In the genomic region with DNA sequence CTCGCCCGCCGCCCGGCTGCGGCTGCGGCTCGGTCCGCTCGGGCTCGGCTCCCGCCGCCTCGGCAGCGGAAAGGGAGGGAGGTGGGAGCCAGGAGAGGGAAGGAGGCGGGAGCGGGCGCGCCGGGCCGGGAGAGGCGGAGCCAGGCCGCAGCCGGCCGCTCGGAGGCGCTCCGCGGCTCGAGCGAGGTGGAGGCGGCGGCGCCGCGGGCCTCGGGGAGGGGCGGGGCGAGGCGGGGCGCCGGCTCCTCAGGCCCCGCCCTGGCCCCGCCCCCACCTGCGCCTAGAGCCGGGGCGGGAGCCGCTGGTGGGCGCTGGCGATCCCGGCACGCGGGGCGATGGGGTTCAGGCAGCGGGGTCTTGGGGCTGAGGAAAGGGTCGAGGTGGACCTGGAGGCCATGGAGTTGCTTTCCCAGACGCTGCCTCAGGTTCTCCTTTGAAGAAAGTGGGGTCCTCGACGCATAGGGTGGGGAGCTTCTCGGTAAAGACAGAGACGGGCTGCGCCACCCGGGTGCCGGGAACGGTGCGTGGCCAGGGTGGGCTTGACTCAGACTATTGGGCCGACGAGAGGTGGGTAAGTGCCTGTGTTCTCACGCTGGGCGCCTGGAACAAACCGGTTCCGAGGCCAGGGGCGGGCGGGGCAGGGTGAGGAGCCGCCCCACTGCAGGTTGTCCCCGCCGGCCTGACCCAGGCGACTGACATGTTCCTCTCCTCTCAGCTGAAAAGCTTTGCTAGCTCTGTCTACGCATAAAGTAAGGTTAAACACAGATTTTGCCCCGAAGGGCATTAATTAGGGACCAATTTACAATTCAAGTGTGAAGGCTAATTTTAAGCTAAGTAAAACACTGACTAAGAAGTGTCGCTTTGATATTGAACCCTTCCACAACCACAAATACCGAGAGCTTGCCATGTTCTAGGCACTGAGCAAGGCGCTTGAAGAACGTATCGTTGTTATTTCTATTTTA, we compare ENCODE assay signal across 1 cellular context.
TF ChIP-seq lines count a peak whose summit lies in the region.

A gene (minus strand): TSS at position 75 of the 962 bp plus-strand sequence. CDS start 218 bp downstream, outside the sequence.

TF ChIP-seq in HEK293, 187 proteins besides CTCF, POLR2A, EP300 and RAD21 (continued from another document and continues in another):
- TF ChIP-seq, protein P1, sequence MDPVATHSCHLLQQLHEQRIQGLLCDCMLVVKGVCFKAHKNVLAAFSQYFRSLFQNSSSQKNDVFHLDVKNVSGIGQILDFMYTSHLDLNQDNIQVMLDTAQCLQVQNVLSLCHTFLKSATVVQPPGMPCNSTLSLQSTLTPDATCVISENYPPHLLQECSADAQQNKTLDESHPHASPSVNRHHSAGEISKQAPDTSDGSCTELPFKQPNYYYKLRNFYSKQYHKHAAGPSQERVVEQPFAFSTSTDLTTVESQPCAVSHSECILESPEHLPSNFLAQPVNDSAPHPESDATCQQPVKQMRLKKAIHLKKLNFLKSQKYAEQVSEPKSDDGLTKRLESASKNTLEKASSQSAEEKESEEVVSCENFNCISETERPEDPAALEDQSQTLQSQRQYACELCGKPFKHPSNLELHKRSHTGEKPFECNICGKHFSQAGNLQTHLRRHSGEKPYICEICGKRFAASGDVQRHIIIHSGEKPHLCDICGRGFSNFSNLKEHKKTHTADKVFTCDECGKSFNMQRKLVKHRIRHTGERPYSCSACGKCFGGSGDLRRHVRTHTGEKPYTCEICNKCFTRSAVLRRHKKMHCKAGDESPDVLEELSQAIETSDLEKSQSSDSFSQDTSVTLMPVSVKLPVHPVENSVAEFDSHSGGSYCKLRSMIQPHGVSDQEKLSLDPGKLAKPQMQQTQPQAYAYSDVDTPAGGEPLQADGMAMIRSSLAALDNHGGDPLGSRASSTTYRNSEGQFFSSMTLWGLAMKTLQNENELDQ (tag by site-specific recombination; IDR thresholded peaks at IDR 0.05; ENCODE audit: low read depth) = no peak
- TF ChIP-seq ZNF558 (tag by site-specific recombination; IDR thresholded peaks at IDR 0.05) (no peak), ZNF707 (tag by site-specific recombination; IDR thresholded peaks at IDR 0.05) (no peak), ZNF571 (tag by site-specific recombination; IDR thresholded peaks at IDR 0.05) (no peak), KLF7 (tag by site-specific recombination; IDR thresholded peaks at IDR 0.05; ENCODE audit: borderline replicate concordance) (peak; percentile 48; the same call in 1 of the 2 replicates), HOXA7 (CRISPR knock-in tag; IDR thresholded peaks at IDR 0.05; ENCODE audit: borderline replicate concordance) (no peak), ZNF184 (tag by site-specific recombination; IDR thresholded peaks at IDR 0.05) (no peak), ZNF837 (tag by site-specific recombination; IDR thresholded peaks at IDR 0.05) (no peak), REPIN1 (tag by site-specific recombination; IDR thresholded peaks at IDR 0.05; ENCODE audit: low read depth) (no peak), ZNF785 (tag by site-specific recombination; IDR thresholded peaks at IDR 0.05) (no peak), ZFP3 (tag by site-specific recombination; IDR thresholded peaks at IDR 0.05; ENCODE audit: low read depth) (no peak), KLF10 (tag by site-specific recombination; IDR thresholded peaks at IDR 0.05) (no peak), ZNF501 (tag by site-specific recombination; IDR thresholded peaks at IDR 0.05) (0 out of 2 replicates have a peak, but pooled peaks have one; percentile 43), ZNF510 (tag by site-specific recombination; IDR thresholded peaks at IDR 0.05; ENCODE audit: insufficient replicate concordance) (no peak), ZSCAN23 (tag by site-specific recombination; IDR thresholded peaks at IDR 0.05) (no peak), ZBTB8A (tag by site-specific recombination; IDR thresholded peaks at IDR 0.05) (peak; percentile 81), ZNF311 (tag by site-specific recombination; IDR thresholded peaks at IDR 0.05; ENCODE audit: borderline replicate concordance) (no peak), ZNF792 (tag by site-specific recombination; IDR thresholded peaks at IDR 0.05) (no peak), ZBTB7A (tag by site-specific recombination; IDR thresholded peaks at IDR 0.05; ENCODE audit: low read depth) (no peak), ZNF221 (tag by site-specific recombination; IDR thresholded peaks at IDR 0.05; ENCODE audit: borderline replicate concordance) (no peak), KLF8 (tag by site-specific recombination; IDR thresholded peaks at IDR 0.05) (peak; percentile 75; the same call in 1 of the 2 replicates), ZNF223 (tag by site-specific recombination; IDR thresholded peaks at IDR 0.05) (peak; percentile 67; the same call in 1 of the 2 replicates), SP2 (tag by site-specific recombination; IDR thresholded peaks at IDR 0.05) (peak; percentile 69), ZNF391 (tag by site-specific recombination; IDR thresholded peaks at IDR 0.05; ENCODE audit: borderline replicate concordance, low read depth) (0 out of 2 replicates have a peak, but pooled peaks have one; percentile 33), ZNF624 (tag by site-specific recombination; IDR thresholded peaks at IDR 0.05) (no peak)
- TF ChIP-seq, protein P2, sequence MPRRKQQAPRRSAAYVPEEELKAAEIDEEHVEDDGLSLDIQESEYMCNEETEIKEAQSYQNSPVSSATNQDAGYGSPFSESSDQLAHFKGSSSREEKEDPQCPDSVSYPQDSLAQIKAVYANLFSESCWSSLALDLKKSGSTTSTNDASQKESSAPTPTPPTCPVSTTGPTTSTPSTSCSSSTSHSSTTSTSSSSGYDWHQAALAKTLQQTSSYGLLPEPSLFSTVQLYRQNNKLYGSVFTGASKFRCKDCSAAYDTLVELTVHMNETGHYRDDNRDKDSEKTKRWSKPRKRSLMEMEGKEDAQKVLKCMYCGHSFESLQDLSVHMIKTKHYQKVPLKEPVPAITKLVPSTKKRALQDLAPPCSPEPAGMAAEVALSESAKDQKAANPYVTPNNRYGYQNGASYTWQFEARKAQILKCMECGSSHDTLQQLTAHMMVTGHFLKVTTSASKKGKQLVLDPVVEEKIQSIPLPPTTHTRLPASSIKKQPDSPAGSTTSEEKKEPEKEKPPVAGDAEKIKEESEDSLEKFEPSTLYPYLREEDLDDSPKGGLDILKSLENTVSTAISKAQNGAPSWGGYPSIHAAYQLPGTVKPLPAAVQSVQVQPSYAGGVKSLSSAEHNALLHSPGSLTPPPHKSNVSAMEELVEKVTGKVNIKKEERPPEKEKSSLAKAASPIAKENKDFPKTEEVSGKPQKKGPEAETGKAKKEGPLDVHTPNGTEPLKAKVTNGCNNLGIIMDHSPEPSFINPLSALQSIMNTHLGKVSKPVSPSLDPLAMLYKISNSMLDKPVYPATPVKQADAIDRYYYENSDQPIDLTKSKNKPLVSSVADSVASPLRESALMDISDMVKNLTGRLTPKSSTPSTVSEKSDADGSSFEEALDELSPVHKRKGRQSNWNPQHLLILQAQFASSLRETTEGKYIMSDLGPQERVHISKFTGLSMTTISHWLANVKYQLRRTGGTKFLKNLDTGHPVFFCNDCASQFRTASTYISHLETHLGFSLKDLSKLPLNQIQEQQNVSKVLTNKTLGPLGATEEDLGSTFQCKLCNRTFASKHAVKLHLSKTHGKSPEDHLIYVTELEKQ (tag by site-specific recombination; IDR thresholded peaks at IDR 0.05; ENCODE audit: borderline replicate concordance) = no peak
- TF ChIP-seq, protein P3, sequence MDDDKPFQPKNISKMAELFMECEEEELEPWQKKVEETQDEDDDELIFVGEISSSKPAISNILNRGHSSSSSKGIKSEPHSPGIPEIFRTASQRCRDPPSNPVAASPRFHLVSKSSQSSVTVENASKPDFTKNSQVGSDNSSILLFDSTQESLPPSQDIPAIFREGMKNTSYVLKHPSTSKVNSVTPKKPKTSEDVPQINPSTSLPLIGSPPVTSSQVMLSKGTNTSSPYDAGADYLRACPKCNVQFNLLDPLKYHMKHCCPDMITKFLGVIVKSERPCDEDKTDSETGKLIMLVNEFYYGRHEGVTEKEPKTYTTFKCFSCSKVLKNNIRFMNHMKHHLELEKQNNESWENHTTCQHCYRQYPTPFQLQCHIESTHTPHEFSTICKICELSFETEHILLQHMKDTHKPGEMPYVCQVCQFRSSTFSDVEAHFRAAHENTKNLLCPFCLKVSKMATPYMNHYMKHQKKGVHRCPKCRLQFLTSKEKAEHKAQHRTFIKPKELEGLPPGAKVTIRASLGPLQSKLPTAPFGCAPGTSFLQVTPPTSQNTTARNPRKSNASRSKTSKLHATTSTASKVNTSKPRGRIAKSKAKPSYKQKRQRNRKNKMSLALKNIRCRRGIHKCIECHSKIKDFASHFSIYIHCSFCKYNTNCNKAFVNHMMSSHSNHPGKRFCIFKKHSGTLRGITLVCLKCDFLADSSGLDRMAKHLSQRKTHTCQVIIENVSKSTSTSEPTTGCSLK (tag by site-specific recombination; IDR thresholded peaks at IDR 0.05) = no peak
- TF ChIP-seq, protein P4, sequence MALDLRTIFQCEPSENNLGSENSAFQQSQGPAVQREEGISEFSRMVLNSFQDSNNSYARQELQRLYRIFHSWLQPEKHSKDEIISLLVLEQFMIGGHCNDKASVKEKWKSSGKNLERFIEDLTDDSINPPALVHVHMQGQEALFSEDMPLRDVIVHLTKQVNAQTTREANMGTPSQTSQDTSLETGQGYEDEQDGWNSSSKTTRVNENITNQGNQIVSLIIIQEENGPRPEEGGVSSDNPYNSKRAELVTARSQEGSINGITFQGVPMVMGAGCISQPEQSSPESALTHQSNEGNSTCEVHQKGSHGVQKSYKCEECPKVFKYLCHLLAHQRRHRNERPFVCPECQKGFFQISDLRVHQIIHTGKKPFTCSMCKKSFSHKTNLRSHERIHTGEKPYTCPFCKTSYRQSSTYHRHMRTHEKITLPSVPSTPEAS (tag by site-specific recombination; IDR thresholded peaks at IDR 0.05) = no peak
- TF ChIP-seq, protein P5, sequence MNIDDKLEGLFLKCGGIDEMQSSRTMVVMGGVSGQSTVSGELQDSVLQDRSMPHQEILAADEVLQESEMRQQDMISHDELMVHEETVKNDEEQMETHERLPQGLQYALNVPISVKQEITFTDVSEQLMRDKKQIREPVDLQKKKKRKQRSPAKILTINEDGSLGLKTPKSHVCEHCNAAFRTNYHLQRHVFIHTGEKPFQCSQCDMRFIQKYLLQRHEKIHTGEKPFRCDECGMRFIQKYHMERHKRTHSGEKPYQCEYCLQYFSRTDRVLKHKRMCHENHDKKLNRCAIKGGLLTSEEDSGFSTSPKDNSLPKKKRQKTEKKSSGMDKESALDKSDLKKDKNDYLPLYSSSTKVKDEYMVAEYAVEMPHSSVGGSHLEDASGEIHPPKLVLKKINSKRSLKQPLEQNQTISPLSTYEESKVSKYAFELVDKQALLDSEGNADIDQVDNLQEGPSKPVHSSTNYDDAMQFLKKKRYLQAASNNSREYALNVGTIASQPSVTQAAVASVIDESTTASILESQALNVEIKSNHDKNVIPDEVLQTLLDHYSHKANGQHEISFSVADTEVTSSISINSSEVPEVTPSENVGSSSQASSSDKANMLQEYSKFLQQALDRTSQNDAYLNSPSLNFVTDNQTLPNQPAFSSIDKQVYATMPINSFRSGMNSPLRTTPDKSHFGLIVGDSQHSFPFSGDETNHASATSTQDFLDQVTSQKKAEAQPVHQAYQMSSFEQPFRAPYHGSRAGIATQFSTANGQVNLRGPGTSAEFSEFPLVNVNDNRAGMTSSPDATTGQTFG (tag by site-specific recombination; IDR thresholded peaks at IDR 0.05; ENCODE audit: borderline replicate concordance) = no peak
- TF ChIP-seq, protein P6, sequence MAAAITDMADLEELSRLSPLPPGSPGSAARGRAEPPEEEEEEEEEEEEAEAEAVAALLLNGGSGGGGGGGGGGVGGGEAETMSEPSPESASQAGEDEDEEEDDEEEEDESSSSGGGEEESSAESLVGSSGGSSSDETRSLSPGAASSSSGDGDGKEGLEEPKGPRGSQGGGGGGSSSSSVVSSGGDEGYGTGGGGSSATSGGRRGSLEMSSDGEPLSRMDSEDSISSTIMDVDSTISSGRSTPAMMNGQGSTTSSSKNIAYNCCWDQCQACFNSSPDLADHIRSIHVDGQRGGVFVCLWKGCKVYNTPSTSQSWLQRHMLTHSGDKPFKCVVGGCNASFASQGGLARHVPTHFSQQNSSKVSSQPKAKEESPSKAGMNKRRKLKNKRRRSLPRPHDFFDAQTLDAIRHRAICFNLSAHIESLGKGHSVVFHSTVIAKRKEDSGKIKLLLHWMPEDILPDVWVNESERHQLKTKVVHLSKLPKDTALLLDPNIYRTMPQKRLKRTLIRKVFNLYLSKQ (tag by site-specific recombination; IDR thresholded peaks at IDR 0.05; ENCODE audit: borderline replicate concordance) = no peak
- TF ChIP-seq, protein P7, sequence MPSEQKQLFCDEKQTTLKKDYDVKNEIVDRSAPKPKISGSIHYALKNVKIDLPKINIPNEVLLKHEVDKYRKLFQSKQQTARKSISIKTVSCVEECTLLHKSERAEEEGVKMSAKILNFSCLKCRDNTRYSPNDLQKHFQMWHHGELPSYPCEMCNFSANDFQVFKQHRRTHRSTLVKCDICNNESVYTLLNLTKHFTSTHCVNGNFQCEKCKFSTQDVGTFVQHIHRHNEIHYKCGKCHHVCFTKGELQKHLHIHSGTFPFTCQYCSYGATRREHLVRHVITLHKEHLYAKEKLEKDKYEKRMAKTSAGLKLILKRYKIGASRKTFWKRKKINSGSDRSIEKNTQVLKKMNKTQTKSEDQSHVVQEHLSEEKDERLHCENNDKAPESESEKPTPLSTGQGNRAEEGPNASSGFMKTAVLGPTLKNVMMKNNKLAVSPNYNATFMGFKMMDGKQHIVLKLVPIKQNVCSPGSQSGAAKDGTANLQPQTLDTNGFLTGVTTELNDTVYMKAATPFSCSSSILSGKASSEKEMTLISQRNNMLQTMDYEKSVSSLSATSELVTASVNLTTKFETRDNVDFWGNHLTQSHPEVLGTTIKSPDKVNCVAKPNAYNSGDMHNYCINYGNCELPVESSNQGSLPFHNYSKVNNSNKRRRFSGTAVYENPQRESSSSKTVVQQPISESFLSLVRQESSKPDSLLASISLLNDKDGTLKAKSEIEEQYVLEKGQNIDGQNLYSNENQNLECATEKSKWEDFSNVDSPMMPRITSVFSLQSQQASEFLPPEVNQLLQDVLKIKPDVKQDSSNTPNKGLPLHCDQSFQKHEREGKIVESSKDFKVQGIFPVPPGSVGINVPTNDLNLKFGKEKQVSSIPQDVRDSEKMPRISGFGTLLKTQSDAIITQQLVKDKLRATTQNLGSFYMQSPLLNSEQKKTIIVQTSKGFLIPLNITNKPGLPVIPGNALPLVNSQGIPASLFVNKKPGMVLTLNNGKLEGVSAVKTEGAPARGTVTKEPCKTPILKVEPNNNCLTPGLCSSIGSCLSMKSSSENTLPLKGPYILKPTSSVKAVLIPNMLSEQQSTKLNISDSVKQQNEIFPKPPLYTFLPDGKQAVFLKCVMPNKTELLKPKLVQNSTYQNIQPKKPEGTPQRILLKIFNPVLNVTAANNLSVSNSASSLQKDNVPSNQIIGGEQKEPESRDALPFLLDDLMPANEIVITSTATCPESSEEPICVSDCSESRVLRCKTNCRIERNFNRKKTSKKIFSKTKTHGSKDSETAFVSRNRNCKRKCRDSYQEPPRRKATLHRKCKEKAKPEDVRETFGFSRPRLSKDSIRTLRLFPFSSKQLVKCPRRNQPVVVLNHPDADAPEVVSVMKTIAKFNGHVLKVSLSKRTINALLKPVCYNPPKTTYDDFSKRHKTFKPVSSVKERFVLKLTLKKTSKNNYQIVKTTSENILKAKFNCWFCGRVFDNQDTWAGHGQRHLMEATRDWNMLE (tag by site-specific recombination; conservative IDR thresholded peaks at IDR 0.05; ENCODE audit: low read depth) = no peak
- TF ChIP-seq, protein P8, sequence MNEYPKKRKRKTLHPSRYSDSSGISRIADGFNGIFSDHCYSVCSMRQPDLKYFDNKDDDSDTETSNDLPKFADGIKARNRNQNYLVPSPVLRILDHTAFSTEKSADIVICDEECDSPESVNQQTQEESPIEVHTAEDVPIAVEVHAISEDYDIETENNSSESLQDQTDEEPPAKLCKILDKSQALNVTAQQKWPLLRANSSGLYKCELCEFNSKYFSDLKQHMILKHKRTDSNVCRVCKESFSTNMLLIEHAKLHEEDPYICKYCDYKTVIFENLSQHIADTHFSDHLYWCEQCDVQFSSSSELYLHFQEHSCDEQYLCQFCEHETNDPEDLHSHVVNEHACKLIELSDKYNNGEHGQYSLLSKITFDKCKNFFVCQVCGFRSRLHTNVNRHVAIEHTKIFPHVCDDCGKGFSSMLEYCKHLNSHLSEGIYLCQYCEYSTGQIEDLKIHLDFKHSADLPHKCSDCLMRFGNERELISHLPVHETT (tag by site-specific recombination; IDR thresholded peaks at IDR 0.05) = no peak
